In the genomic region with DNA sequence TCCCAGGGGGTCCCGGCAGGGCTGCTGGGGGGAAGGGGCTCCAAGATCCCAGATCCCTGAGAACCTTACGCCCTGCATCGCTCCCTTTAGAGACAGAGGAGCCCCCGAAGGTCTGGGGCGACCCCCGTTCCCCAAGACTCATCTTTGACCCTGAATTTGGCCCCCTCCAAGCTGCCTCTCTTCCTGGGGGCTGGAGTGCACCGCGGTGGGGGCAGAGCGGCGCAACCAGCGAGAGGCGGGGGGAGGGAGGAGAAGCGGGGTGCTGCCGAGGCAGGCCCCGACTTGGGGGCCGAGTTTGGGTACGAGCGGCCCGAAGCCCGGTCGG, we compare ENCODE assay signal across 8 cellular contexts. TPM values are rescaled to one million over a fixed set of nuclear protein-coding genes. Genes with fewer than 3 reads are reported as not detected.
A peak's percentile ranks its signal among the peaks of the same experiment; 100 is the strongest.
DNase-seq lines count a peak whose midpoint lies in the region; ATAC-seq and TF ChIP-seq lines count a peak whose summit lies in the region.

No MANE protein-coding gene starts in this region.

- TF ChIP-seq CTCF in AG04449 (IDR thresholded peaks at IDR 0.05; ENCODE audit: insufficient read depth, low read length, missing control alignments), result no peak
- no peak for TF ChIP-seq CTCF in LNCaP clone FGC (IDR thresholded peaks at IDR 0.05; ENCODE audit: control insufficient read depth, extremely low read depth, insufficient read depth)

- H3K36me3 ChIP-seq in duodenal mucosa (ENCODE audit: control insufficient read depth in 1 of 2, insufficient read depth in 2 of 2, low read length in 2 of 2), result no peaks in the 10 kb centered on the region

- H3K4me1 ChIP-seq in duodenal mucosa (ENCODE audit: control insufficient read depth in 1 of 2, insufficient read depth in 2 of 2, low read length in 2 of 2), result peaks cover 3 to 4% of the 10 kb centered on the region in 2 donors

- no peak overlapping the region for H3K9ac ChIP-seq in duodenal mucosa (ENCODE audit: low read depth in 1 of 2, low read length in 2 of 2)

- H3K27me3 Mint-ChIP-seq in naive thymus-derived CD8-positive, alpha-beta T cell, result peaks cover 0 to 20% (median 3%) of the 10 kb centered on the region in 5 donors

- H3K27ac Mint-ChIP-seq in naive thymus-derived CD8-positive, alpha-beta T cell, result peak overlapping the region in 3 of 10 donors; percentile 3 to 60 (median 57)

- peak overlapping the region; percentile 47 to 81 (median 64) for H3K4me3 Mint-ChIP-seq in naive thymus-derived CD8-positive, alpha-beta T cell

- CTCF ChIA-PET in AG04449 (lab: Yijun Ruan, JAX), result interaction anchor here (1.2 to 2.5 kb wide), 3 partner anchors 11 to 149 kb away, joined by 4 to 28 read pairs (median 5); no protein-coding TSS in a partner anchor

- H3K27me3 ChIP-seq in duodenal mucosa (ENCODE audit: control insufficient read depth in 1 of 2, insufficient read depth in 2 of 2, low read length in 2 of 2), result peaks cover 22 to 27% of the 10 kb centered on the region in 2 donors

- H3K4me3 ChIP-seq in AG04449 (ENCODE audit: low read depth, low read length) (peak overlapping the region; percentile 62), LNCaP clone FGC (ENCODE audit: low read depth, low read length) (peak overlapping the region; percentile 44), duodenal mucosa (ENCODE audit: low read depth in 1 of 2, low read length in 2 of 2) (peak overlapping the region; percentile 36 to 43)

- no peak overlapping the region for H3K27ac ChIP-seq in duodenal mucosa (ENCODE audit: low read depth, low read length)

- H3K36me3 Mint-ChIP-seq in naive thymus-derived CD8-positive, alpha-beta T cell, result peaks cover 0 to 2% (median 0%) of the 10 kb centered on the region in 3 donors

- POLR2A ChIA-PET in AG04449 (lab: Yijun Ruan, JAX), result no interaction called here
- POLR2A ChIA-PET in naive thymus-derived CD8-positive, alpha-beta T cell (lab: Charles Lee), result no interaction called here

- peak in 1 of 2 donors; percentile 2 for ATAC-seq in naive thymus-derived CD8-positive, alpha-beta T cell
- ATAC-seq in GM21723 (IDR thresholded peaks at IDR 0.05; ENCODE audit: unreplicated experiment) (no peak), GM18870 (IDR thresholded peaks at IDR 0.05; ENCODE audit: unreplicated experiment) (no peak)

- H3K9me3 ChIP-seq in duodenal mucosa (ENCODE audit: control insufficient read depth in 1 of 2, low read length in 2 of 2), result no peaks in the 10 kb centered on the region

- DNase-seq in AG04449 (ENCODE audit: low read depth, low spot score), result no peak
- no peak for DNase-seq in LNCaP clone FGC (ENCODE audit: low read depth)
- DNase-seq in naive thymus-derived CD8-positive, alpha-beta T cell, result no peak
- DNase-seq in retina, result no peak
- no peak for DNase-seq in mucosa of gallbladder (ENCODE audit: low spot score)

- peaks cover 7 to 41% (median 26%) of the 10 kb centered on the region in 4 donors for H3K4me1 Mint-ChIP-seq in naive thymus-derived CD8-positive, alpha-beta T cell

- no peaks in the 10 kb centered on the region for H3K9me3 Mint-ChIP-seq in naive thymus-derived CD8-positive, alpha-beta T cell

RNA-seq across cellular contexts. Expression of gene PLEKHG5, which starts 5.4 kb away (rescaled TPM):
- 1 to 10 TPM; 6.3 to 7.0 TPM for total RNA-seq in naive thymus-derived CD8-positive, alpha-beta T cell
- 1 to 10 TPM in 1 of 3 donors, under 1 TPM in 2; 0.57 to 1.4 (median 0.59) TPM for polyA plus RNA-seq in naive thymus-derived CD8-positive, alpha-beta T cell
- 18.5 TPM for total RNA-seq in mucosa of gallbladder

RNA-seq across cellular contexts. Expression of gene TNFRSF25, which starts 30.9 kb away (rescaled TPM):
- total RNA-seq in naive thymus-derived CD8-positive, alpha-beta T cell, result 100 to 1,000 TPM; 378 to 381 TPM
- polyA plus RNA-seq in naive thymus-derived CD8-positive, alpha-beta T cell, result 10 to 100 TPM in 2 of 3 donors, 1 to 10 TPM in 1; 7.2 to 28.7 (median 10.6) TPM
- 20.6 TPM for total RNA-seq in mucosa of gallbladder

RNA-seq across cellular contexts. Expression of gene NOL9, which starts 57.5 kb away (rescaled TPM):
- total RNA-seq in naive thymus-derived CD8-positive, alpha-beta T cell, result 10 to 100 TPM; 81.3 to 93.0 TPM
- 10 to 100 TPM; 10.4 to 19.4 (median 18.5) TPM for polyA plus RNA-seq in naive thymus-derived CD8-positive, alpha-beta T cell
- 24.2 TPM for total RNA-seq in mucosa of gallbladder

RNA-seq across cellular contexts. Expression of gene TAS1R1, which starts 58.3 kb away (rescaled TPM):
- total RNA-seq in naive thymus-derived CD8-positive, alpha-beta T cell, result not detected
- under 1 TPM in 1 of 3 donors, not detected in 2; 0.06 TPM for polyA plus RNA-seq in naive thymus-derived CD8-positive, alpha-beta T cell
- 0.49 TPM for total RNA-seq in mucosa of gallbladder

Comparison
In these comparisons a context has a peak if more than half of its experiments do, and no peak if none do; other contexts are left out.
1. RNA of gene TNFRSF25, which starts 30.9 kb away (total RNA-seq): 378 to 381 TPM in naive thymus-derived CD8-positive, alpha-beta T cell; 20.6 TPM in mucosa of gallbladder (single experiment); every median in the first group is over 10 times any median in the second.
2. Peak in every context shown above with its lines, with median percentiles within 50 percentile points of each other: H3K4me3 ChIP-seq.